In genomic region chr5:150623152-150623877, GRCh38 we compare ENCODE assay signal across 12 cellular contexts. TPM values are rescaled to one million over a fixed set of nuclear protein-coding genes. Genes with fewer than 3 reads are reported as not detected.
DNase-seq lines count a peak whose midpoint lies in the region; FAIRE-seq and TF ChIP-seq lines count a peak whose summit lies in the region.
"Had no signal": no experiment of that assay in that cellular context is flagged by ENCODE, and none has a peak within 500 bp of the region (broad histone marks: within the 10 kb centered on the region; RNA-seq: fewer than 3 reads in every experiment).

No MANE protein-coding gene starts in this region.

- TF ChIP-seq POLR2A in GM12892 (IDR thresholded peaks at IDR 0.05; ENCODE audit: low read depth, low read length) (no peak), sigmoid colon (IDR thresholded peaks at IDR 0.05) (no peak)

- H3K36me3 ChIP-seq in HEK293 (ENCODE audit: control insufficient read depth in 2 of 2, insufficient read depth in 1 of 2, low read length in 2 of 2) (no peaks in the 10 kb centered on the region), sigmoid colon (no peaks in the 10 kb centered on the region), SK-N-SH (replicated peaks in 1 of 2; ENCODE audit: control insufficient read depth in 1 of 2, insufficient read depth in 2 of 2, low read length in 1 of 2) (peaks cover 0 to 13% of the 10 kb centered on the region in 2 experiments)

- 55 to 74% methylated on average over 7 of the region's 7 CpGs for WGBS in sigmoid colon, 2 donors
- 89% methylated on average over 7 of the region's 7 CpGs for WGBS in SK-N-SH (ENCODE audit: low lambda C conversion rate)

- no peak overlapping the region for H2AFZ ChIP-seq in SK-N-SH (ENCODE audit: low read depth)

- DNase-seq in GM12892 (ENCODE audit: insufficient read length) = no peak
- no peak for DNase-seq in chondrocyte (ENCODE audit: low spot score)
- no peak for DNase-seq in sigmoid colon
- no peak for DNase-seq in NK-92 treated with Interleukin-12 subunit alpha and Interleukin-12 subunit beta, amount 100 ng/mL, for 24 hours (lab: John Stamatoyannopoulos, UW)
- no peak for DNase-seq in hippocampal formation (lab: John Stamatoyannopoulos, UW)
- DNase-seq in epidermal melanocyte (ENCODE audit: insufficient read length, low spot score) = no peak
- DNase-seq in SK-N-SH = no peak

- POLR2A ChIA-PET in HEK293 (lab: Yijun Ruan, JAX) = no interaction called here
- POLR2A ChIA-PET in SK-N-SH (lab: Yijun Ruan, JAX) = no interaction called here

- intact Hi-C loops in sigmoid colon (cut with DNase I) = no loop called here

- FAIRE-seq in GM12892 (lab: Jason Lieb, UNC) = peak; percentile 24
- FAIRE-seq: keratinocyte, TTC549 had no signal

- H3K4me1 Mint-ChIP-seq in chondrocyte (ENCODE audit: low read depth) = peaks cover 77% of the 10 kb centered on the region

- no peaks in the 10 kb centered on the region for H3K27me3 Mint-ChIP-seq in chondrocyte (ENCODE audit: low read depth)

- H4K20me1 ChIP-seq in SK-N-SH (ENCODE audit: insufficient read depth) = no peaks in the 10 kb centered on the region

- H3K27ac Mint-ChIP-seq in chondrocyte (ENCODE audit: unreplicated experiment) = peak overlapping the region; percentile 22

- H3K27ac ChIP-seq in HEK293 (ENCODE audit: extremely low read depth, low read depth, low read length) (no peak overlapping the region), sigmoid colon (peak overlapping the region in 3 of 4 donors; percentile 86 to 91 (median 89)), SK-N-SH (ENCODE audit: low read depth in 2 of 2, low read length in 1 of 2) (no peak overlapping the region)

- no peak overlapping the region for H3K4me2 ChIP-seq in SK-N-SH

- H3K9me2 ChIP-seq in SK-N-SH = no peaks in the 10 kb centered on the region

- no peak overlapping the region for H3K4me3 Mint-ChIP-seq in chondrocyte (ENCODE audit: unreplicated experiment)

- H3K9me3 ChIP-seq in HEK293 (ENCODE audit: control insufficient read depth, insufficient read depth, low read depth, low read length) = no peaks in the 10 kb centered on the region
- H3K9me3 ChIP-seq in sigmoid colon = no peaks in the 10 kb centered on the region
- H3K9me3 ChIP-seq in SK-N-SH = no peaks in the 10 kb centered on the region

- no peak for TF ChIP-seq CTCF in HEK293 (tag by site-specific recombination; IDR thresholded peaks at IDR 0.05)
- no peak for TF ChIP-seq CTCF in chondrocyte (IDR thresholded peaks at IDR 0.05)
- TF ChIP-seq CTCF in sigmoid colon (IDR thresholded peaks at IDR 0.05) = no peak
- TF ChIP-seq CTCF in SK-N-SH (IDR thresholded peaks at IDR 0.05) = no peak

- no peak overlapping the region for H3K9ac ChIP-seq in SK-N-SH

- no peak for TF ChIP-seq RAD21 in SK-N-SH (IDR thresholded peaks at IDR 0.05; ENCODE audit: low read length)

- TF ChIP-seq EP300 in sigmoid colon (IDR thresholded peaks at IDR 0.05) (no peak), SK-N-SH (IDR thresholded peaks at IDR 0.05; ENCODE audit: borderline replicate concordance in 1 of 2, low read depth in 1 of 2, low read length in 1 of 2) (no peak)

- H3K36me3 Mint-ChIP-seq in chondrocyte (ENCODE audit: low read depth) = peaks cover 9% of the 10 kb centered on the region

- CTCF ChIA-PET in HEK293 (lab: Yijun Ruan, JAX) (interaction anchor here (0.7 to 0.9 kb wide), 2 partner anchors 9 to 53 kb away, joined by 3 to 4 read pairs; no protein-coding TSS in a partner anchor), SK-N-SH (lab: Yijun Ruan, JAX) (interaction anchor here (0.8 kb wide), 1 partner anchor 17 kb away, joined by 3 read pairs; the partner anchor contains the start of gene SYNPO)

- H3K4me1 ChIP-seq in HEK293 (ENCODE audit: control insufficient read depth, insufficient read depth, low read length) (peaks cover 3% of the 10 kb centered on the region), sigmoid colon (peaks cover 0 to 60% (median 38%) of the 10 kb centered on the region in 4 donors), SK-N-SH (ENCODE audit: control insufficient read depth in 1 of 2, insufficient read depth in 2 of 2, low read depth in 1 of 2, low read length in 1 of 2) (peaks cover 9 to 70% of the 10 kb centered on the region in 2 experiments; a peak in 2 of 4 replicates)

- H3K9me3 Mint-ChIP-seq in chondrocyte (ENCODE audit: low read depth) = no peaks in the 10 kb centered on the region

- H3F3A ChIP-seq in SK-N-SH (replicated peaks; ENCODE audit: insufficient read depth) = no peaks in the 10 kb centered on the region

- H3K79me2 ChIP-seq in SK-N-SH (ENCODE audit: insufficient read depth) = no peaks in the 10 kb centered on the region

- H3K27me3 ChIP-seq in sigmoid colon (no peaks in the 10 kb centered on the region), SK-N-SH (ENCODE audit: insufficient read depth) (no peaks in the 10 kb centered on the region)

- no peak overlapping the region for H3K4me3 ChIP-seq in HEK293 (ENCODE audit: low read depth, low read length)
- H3K4me3 ChIP-seq in sigmoid colon = no peak overlapping the region
- no peak overlapping the region for H3K4me3 ChIP-seq in SK-N-SH (ENCODE audit: low read depth in 2 of 2, low read length in 1 of 2)

TF ChIP-seq in HEK293, 187 proteins besides CTCF, POLR2A, EP300 and RAD21 (continues in another document):
- TF ChIP-seq ZNF18 (tag by site-specific recombination; IDR thresholded peaks at IDR 0.05) = no peak
- no peak for TF ChIP-seq ZNF473 (tag by site-specific recombination; IDR thresholded peaks at IDR 0.05)
- TF ChIP-seq ZNF302 (tag by site-specific recombination; IDR thresholded peaks at IDR 0.05; ENCODE audit: low read depth) = no peak
- no peak for TF ChIP-seq ZNF433 (tag by site-specific recombination; IDR thresholded peaks at IDR 0.05; ENCODE audit: low read depth)
- TF ChIP-seq IKZF3 (tag by site-specific recombination; IDR thresholded peaks at IDR 0.05) = no peak
- TF ChIP-seq ZNF600 (tag by site-specific recombination; IDR thresholded peaks at IDR 0.05) = no peak
- no peak for TF ChIP-seq ZNF266 (tag by site-specific recombination; IDR thresholded peaks at IDR 0.05; ENCODE audit: low read depth)

TF ChIP-seq in SK-N-SH, 30 proteins besides CTCF, POLR2A, EP300 and RAD21:
- TF ChIP-seq YY1 (IDR thresholded peaks at IDR 0.05; ENCODE audit: low read depth) (no peak), FOXM1 (IDR thresholded peaks at IDR 0.05; ENCODE audit: low read depth) (no peak), MAX (IDR thresholded peaks at IDR 0.05; ENCODE audit: low read depth) (no peak), NRF1 (IDR thresholded peaks at IDR 0.05; ENCODE audit: low read depth, low read length) (no peak), JUND (IDR thresholded peaks at IDR 0.05) (no peak), ZBTB33 (IDR thresholded peaks at IDR 0.05; ENCODE audit: borderline replicate concordance, low read depth) (no peak), SIN3A (IDR thresholded peaks at IDR 0.05; ENCODE audit: borderline replicate concordance, low read depth, low read length) (no peak), CHD2 (IDR thresholded peaks at IDR 0.05; ENCODE audit: low read length, partially characterized antibody) (no peak)

RNA-seq across cellular contexts. Expression of gene SYNPO, which starts 17.1 kb away (rescaled TPM):
- 18.8 TPM for polyA plus RNA-seq in GM12892 (2012; ENCODE audit: missing spikeins)
- total RNA-seq in chondrocyte = 156 to 198 TPM (median 195 TPM) in 3 replicates
- total RNA-seq in sigmoid colon = 10 to 100 TPM in 2 of 4 donors, 1 to 10 TPM in 2; 7.1 to 23.5 (median 11.1) TPM
- polyA plus RNA-seq in sigmoid colon = 10 to 100 TPM; 18.6 to 30.1 (median 28.9) TPM
- polyA plus RNA-seq in SK-N-SH (2012; rRNA removed) = 3.0 and 5.1 TPM in 2 replicates
- 3.3 and 4.5 TPM in 2 replicates for polyA plus RNA-seq in SK-N-SH (2012; cell fraction: cytosol; rRNA removed)
- 9.8 and 14.0 TPM in 2 replicates for polyA plus RNA-seq in SK-N-SH (2012; cell fraction: nucleus; rRNA removed)

RNA-seq across cellular contexts. Expression of gene MYOZ3, which starts 37.7 kb away (rescaled TPM):
- 0.38 TPM for polyA plus RNA-seq in GM12892 (2012; ENCODE audit: missing spikeins)
- total RNA-seq in chondrocyte = 1.9 to 3.3 TPM (median 2.0 TPM) in 3 replicates
- under 1 TPM in 2 of 4 donors, not detected in 2; 0.33 to 0.55 TPM for total RNA-seq in sigmoid colon
- polyA plus RNA-seq in sigmoid colon = under 1 TPM; 0.16 to 0.92 (median 0.60) TPM
- 0.26 and 0.41 TPM in 2 replicates for polyA plus RNA-seq in SK-N-SH (2012; rRNA removed)
- polyA plus RNA-seq in SK-N-SH (2012; cell fraction: cytosol; rRNA removed) = 0.31 and 0.35 TPM in 2 replicates
- polyA plus RNA-seq in SK-N-SH (2012; cell fraction: nucleus; rRNA removed) = 0.48 and 0.67 TPM in 2 replicates
- total RNA-seq: Daoy, esophagus mucosa had no signal

Comparison
In these comparisons a context has a peak if more than half of its experiments do, and no peak if none do; other contexts are left out.
1. H3K27ac ChIP-seq: peak in sigmoid colon (3 of 4); none in HEK293 (single experiment) and SK-N-SH (0 of 2).